Comparison of ENCODE assay signal across 8 cellular contexts in the genomic region with DNA sequence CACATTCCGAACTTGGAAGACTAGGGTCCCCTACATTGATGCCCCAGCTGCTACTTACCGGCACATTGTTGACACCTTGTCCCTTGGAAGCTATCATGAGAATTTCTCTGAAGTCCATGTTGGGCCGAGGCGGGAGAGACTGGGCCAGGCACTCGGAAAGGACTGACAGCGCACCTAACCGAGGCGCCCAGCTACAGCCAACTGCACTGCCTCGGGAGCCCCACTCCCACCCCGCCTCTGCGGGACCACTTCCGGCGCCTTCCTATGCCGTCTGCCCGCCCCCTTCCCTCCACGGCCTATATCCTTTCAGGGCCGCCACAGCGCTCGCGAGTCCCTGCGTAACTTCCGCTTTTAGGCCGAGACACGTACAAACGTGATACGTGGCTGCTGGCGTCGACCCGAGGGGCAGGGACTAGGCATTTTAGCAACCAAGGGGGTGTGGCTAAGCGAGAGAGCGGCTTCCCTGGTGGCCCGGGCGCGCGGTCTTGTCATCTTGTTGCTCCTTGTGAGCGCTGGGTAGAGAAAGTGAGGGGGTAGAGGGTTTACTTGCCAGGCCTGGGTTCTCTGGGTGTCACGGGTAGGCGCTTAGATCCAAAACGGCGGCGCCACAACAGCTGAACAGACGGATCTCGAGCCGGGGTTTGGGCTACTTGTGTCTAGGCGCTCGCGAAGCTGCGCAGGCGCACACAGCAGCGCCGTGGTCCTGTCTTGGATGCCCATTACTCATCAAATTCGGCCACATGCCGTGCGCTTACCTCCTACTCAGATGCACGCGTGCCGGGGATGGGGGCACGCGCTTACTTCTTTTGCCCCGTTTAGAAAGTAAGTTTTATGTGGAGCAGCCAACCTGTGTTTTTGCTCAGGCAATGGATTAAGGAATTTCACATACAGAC. TPM values are rescaled to one million over a fixed set of nuclear protein-coding genes. Genes with fewer than 3 reads are reported as not detected.
DNase-seq lines count a peak whose midpoint lies in the region; ATAC-seq, FAIRE-seq and TF ChIP-seq lines count a peak whose summit lies in the region.

A gene with protein sequence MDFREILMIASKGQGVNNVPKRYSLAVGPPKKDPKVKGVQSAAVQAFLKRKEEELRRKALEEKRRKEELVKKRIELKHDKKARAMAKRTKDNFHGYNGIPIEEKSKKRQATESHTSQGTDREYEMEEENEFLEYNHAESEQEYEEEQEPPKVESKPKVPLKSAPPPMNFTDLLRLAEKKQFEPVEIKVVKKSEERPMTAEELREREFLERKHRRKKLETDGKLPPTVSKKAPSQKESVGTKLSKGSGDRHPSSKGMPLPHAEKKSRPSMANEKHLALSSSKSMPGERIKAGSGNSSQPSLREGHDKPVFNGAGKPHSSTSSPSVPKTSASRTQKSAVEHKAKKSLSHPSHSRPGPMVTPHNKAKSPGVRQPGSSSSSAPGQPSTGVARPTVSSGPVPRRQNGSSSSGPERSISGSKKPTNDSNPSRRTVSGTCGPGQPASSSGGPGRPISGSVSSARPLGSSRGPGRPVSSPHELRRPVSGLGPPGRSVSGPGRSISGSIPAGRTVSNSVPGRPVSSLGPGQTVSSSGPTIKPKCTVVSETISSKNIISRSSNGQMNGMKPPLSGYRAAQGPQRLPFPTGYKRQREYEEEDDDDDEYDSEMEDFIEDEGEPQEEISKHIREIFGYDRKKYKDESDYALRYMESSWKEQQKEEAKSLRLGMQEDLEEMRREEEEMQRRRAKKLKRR (minus strand): TSS at position 203 of the 893 bp plus-strand sequence. CDS start 85 bp downstream, at position 118.

- H3K27me3 ChIP-seq in adrenal gland (no peaks in the 10 kb centered on the region), heart right ventricle (no peaks in the 10 kb centered on the region), upper lobe of left lung (no peaks in the 10 kb centered on the region)

- no peaks in the 10 kb centered on the region for H3K9me3 ChIP-seq in adrenal gland (replicated peaks in 1 of 3)
- H3K9me3 ChIP-seq in heart right ventricle = peaks cover 0 to 4% (median 0%) of the 10 kb centered on the region in 11 donors
- no peaks in the 10 kb centered on the region for H3K9me3 ChIP-seq in upper lobe of left lung

- peak; percentile 100 for FAIRE-seq in GM12892 (lab: Jason Lieb, UNC)

- H3K36me3 ChIP-seq in adrenal gland (replicated peaks in 1 of 2) = no peaks in the 10 kb centered on the region
- peaks cover 0 to 3% (median 0%) of the 10 kb centered on the region in 9 donors for H3K36me3 ChIP-seq in heart right ventricle
- H3K36me3 ChIP-seq in upper lobe of left lung = no peaks in the 10 kb centered on the region

- DNase-seq in GM12892 (ENCODE audit: insufficient read length) = peak; percentile 86
- DNase-seq in NCI-H146 (lab: John Stamatoyannopoulos, UW) = peak; percentile 99
- DNase-seq in T-helper 1 cell = peak; percentile 94 to 99 (median 97)
- DNase-seq in adrenal gland = peak; percentile 99 to 100 (median 100)
- peak; percentile 99 to 100 for DNase-seq in heart right ventricle
- peak; percentile 97 to 100 (median 100) for DNase-seq in posterior cingulate gyrus
- DNase-seq in upper lobe of left lung = peak; percentile 97 to 100

- H3K4me3 ChIP-seq in adrenal gland (peak within 1 kb of the TSS; percentile 35 to 75 (median 64)), heart right ventricle (peak within 1 kb of the TSS; percentile 65 to 96 (median 81)), upper lobe of left lung (peak within 1 kb of the TSS; percentile 69 to 92 (median 80))

- WGBS in adrenal gland, 4 donors = 0% methylated on average over 19 to 60 of the region's 60 CpGs
- WGBS in heart right ventricle, 2 donors = 0% methylated on average over 60 of the region's 60 CpGs
- 0 to 1% methylated on average over 16 to 57 of the region's 60 CpGs for WGBS in upper lobe of left lung, 2 donors

- TF ChIP-seq POLR2A in GM12892 (IDR thresholded peaks at IDR 0.05; ENCODE audit: low read depth, low read length) (peak; percentile 97), adrenal gland (IDR thresholded peaks at IDR 0.05) (peak; percentile 92 to 95), upper lobe of left lung (IDR thresholded peaks at IDR 0.05) (peak; percentile 39 to 93 (median 83))

- intact Hi-C loops in adrenal gland (cut with DNase I) (loop anchor here in 1 of 2 donors (10.0 kb wide), 1 partner anchor 50 kb away; a partner anchor contains a TSS), heart right ventricle (cut with DNase I) (loop anchor here in 8 of 10 donors (1.0 to 10.0 kb wide), 12 partner anchors 46 to 314 kb away; a partner anchor contains a TSS), posterior cingulate gyrus (cut with DNase I) (loop anchor here (2.0 to 5.0 kb wide), 6 partner anchors 46 to 1557 kb away; a partner anchor contains a TSS)

- peak within 1 kb of the TSS; percentile 86 to 98 (median 88) for H3K27ac ChIP-seq in adrenal gland
- peak within 1 kb of the TSS; percentile 83 to 96 (median 94) for H3K27ac ChIP-seq in heart right ventricle
- H3K27ac ChIP-seq in upper lobe of left lung = peak within 1 kb of the TSS; percentile 93 to 95 (median 95)

- H3K4me1 ChIP-seq in adrenal gland (replicated peaks in 1 of 2) = peaks cover 12 to 27% of the 10 kb centered on the region in 2 donors
- peaks cover 4 to 37% (median 13%) of the 10 kb centered on the region in 9 donors for H3K4me1 ChIP-seq in heart right ventricle
- peaks cover 16 to 22% (median 19%) of the 10 kb centered on the region in 4 donors for H3K4me1 ChIP-seq in upper lobe of left lung

- TF ChIP-seq CTCF in adrenal gland (IDR thresholded peaks at IDR 0.05) (peak in 2 of 6 experiments; percentile 5 to 32), heart right ventricle (IDR thresholded peaks at IDR 0.05) (peak in 2 of 9 donors; percentile 14 to 20), upper lobe of left lung (IDR thresholded peaks at IDR 0.05) (peak in 3 of 6 experiments; percentile 25 to 42 (median 26))

- peak; percentile 98 for ATAC-seq in HG02852 (IDR thresholded peaks at IDR 0.05; ENCODE audit: unreplicated experiment)
- ATAC-seq in heart right ventricle = peak; percentile 99 to 100 (median 100)
- ATAC-seq in upper lobe of left lung (ENCODE audit: low FRiP score in 2 of 2) = peak; percentile 99

- peak in 1 of 4 donors; percentile 62 for TF ChIP-seq EP300 in upper lobe of left lung (IDR thresholded peaks at IDR 0.05)

RNA-seq across cellular contexts. Expression of the gene that starts here (rescaled TPM):
- polyA plus RNA-seq in GM12892 (2012; ENCODE audit: missing spikeins) = 9.9 TPM
- total RNA-seq in adrenal gland (10 to 100 TPM; 11.1 to 26.4 (median 18.6) TPM), heart right ventricle (10 to 100 TPM in 6 of 10 donors, 1 to 10 TPM in 4; 7.3 to 18.8 (median 10.2) TPM), upper lobe of left lung (10 to 100 TPM in 5 of 6 donors, 1 to 10 TPM in 1; 10.0 to 25.5 (median 18.6) TPM)
- polyA plus RNA-seq in adrenal gland (10 to 100 TPM in 1 of 3 donors, 1 to 10 TPM in 2; 2.5 to 44.5 (median 3.1) TPM), heart right ventricle (1 to 10 TPM; 1.9 to 3.5 TPM)

Comparison
In these comparisons a context has a peak if more than half of its experiments do, and no peak if none do; other contexts are left out.
1. Peak in every context shown above with its lines: DNase-seq, ATAC-seq, H3K4me3 ChIP-seq and H3K27ac ChIP-seq.